Comparison of ENCODE assay signal across 1 cellular context in the genomic region with DNA sequence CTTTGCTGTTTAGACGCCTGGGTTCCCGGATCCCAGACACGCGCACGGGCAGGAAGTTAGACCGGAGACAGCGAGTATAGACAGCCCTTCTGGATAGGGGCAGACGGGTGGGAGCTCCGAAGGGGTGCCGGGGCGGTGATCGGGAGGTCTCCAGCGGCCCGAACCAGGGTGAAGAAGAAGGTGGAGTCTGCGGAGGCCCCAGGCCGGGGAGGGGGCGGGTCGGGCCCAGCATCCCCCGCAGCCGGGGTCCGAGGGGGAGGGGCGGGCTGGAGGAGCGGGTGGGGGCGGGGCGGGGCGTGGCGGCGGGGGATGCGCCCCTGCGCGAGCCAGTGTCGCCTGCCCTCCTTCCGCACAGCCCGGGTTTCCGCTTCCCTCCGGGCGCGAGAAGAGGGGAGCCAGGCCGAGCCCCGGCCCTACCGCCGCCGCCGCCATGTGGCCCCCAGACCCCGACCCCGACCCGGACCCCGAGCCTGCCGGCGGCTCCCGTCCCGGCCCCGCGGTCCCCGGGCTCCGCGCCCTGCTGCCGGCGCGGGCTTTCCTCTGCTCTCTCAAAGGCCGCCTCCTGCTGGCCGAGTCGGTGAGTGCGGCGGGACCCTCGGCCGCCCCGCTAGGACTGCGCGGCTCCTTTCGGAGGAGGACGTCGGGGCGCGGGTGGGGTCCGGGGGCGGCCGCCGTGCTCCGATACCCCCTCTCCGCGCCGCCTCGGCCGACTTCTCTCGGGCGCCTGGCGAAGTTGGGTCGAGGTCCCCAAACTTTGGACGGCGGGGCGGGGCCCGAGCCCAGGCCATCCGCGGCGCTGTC.
A peak's percentile ranks its signal among the peaks of the same experiment; 100 is the strongest.
TF ChIP-seq lines count a peak whose summit lies in the region.

A gene with protein sequence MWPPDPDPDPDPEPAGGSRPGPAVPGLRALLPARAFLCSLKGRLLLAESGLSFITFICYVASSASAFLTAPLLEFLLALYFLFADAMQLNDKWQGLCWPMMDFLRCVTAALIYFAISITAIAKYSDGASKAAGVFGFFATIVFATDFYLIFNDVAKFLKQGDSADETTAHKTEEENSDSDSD (plus strand): TSS at position 329 of the 801 bp plus-strand sequence. CDS start 102 bp downstream, at position 431.

TF ChIP-seq in HepG2, 621 proteins besides CTCF, POLR2A, EP300 and RAD21 (continued from another document and continues in another):
- no peak for TF ChIP-seq HMGXB3 (CRISPR knock-in tag; IDR thresholded peaks at IDR 0.05; ENCODE audit: borderline replicate concordance)
- TF ChIP-seq ZBTB46 (CRISPR knock-in tag; IDR thresholded peaks at IDR 0.05; ENCODE audit: borderline replicate concordance): peak; percentile 32; the same call in 1 of the 2 replicates
- TF ChIP-seq HMGXB4 (CRISPR knock-in tag; IDR thresholded peaks at IDR 0.05; ENCODE audit: borderline replicate concordance in 1 of 2, low read depth in 1 of 2): peak; percentile 94 to 97; a peak in 3 of 4 replicates
- no peak for TF ChIP-seq ZNF235 (CRISPR knock-in tag; IDR thresholded peaks at IDR 0.05; ENCODE audit: borderline replicate concordance)
- peak; percentile 12 for TF ChIP-seq SP4 (CRISPR knock-in tag; IDR thresholded peaks at IDR 0.05)
- TF ChIP-seq, protein P1, sequence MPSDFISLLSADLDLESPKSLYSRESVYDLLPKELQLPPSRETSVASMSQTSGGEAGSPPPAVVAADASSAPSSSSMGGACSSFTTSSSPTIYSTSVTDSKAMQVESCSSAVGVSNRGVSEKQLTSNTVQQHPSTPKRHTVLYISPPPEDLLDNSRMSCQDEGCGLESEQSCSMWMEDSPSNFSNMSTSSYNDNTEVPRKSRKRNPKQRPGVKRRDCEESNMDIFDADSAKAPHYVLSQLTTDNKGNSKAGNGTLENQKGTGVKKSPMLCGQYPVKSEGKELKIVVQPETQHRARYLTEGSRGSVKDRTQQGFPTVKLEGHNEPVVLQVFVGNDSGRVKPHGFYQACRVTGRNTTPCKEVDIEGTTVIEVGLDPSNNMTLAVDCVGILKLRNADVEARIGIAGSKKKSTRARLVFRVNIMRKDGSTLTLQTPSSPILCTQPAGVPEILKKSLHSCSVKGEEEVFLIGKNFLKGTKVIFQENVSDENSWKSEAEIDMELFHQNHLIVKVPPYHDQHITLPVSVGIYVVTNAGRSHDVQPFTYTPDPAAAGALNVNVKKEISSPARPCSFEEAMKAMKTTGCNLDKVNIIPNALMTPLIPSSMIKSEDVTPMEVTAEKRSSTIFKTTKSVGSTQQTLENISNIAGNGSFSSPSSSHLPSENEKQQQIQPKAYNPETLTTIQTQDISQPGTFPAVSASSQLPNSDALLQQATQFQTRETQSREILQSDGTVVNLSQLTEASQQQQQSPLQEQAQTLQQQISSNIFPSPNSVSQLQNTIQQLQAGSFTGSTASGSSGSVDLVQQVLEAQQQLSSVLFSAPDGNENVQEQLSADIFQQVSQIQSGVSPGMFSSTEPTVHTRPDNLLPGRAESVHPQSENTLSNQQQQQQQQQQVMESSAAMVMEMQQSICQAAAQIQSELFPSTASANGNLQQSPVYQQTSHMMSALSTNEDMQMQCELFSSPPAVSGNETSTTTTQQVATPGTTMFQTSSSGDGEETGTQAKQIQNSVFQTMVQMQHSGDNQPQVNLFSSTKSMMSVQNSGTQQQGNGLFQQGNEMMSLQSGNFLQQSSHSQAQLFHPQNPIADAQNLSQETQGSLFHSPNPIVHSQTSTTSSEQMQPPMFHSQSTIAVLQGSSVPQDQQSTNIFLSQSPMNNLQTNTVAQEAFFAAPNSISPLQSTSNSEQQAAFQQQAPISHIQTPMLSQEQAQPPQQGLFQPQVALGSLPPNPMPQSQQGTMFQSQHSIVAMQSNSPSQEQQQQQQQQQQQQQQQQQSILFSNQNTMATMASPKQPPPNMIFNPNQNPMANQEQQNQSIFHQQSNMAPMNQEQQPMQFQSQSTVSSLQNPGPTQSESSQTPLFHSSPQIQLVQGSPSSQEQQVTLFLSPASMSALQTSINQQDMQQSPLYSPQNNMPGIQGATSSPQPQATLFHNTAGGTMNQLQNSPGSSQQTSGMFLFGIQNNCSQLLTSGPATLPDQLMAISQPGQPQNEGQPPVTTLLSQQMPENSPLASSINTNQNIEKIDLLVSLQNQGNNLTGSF (CRISPR knock-in tag; IDR thresholded peaks at IDR 0.05): no peak
- TF ChIP-seq ZNF121 (CRISPR knock-in tag; IDR thresholded peaks at IDR 0.05): 0 out of 2 replicates have a peak, but pooled peaks have one; percentile 26
- TF ChIP-seq E2F2 (CRISPR knock-in tag; IDR thresholded peaks at IDR 0.05; ENCODE audit: borderline replicate concordance): no peak
- TF ChIP-seq ZNF569 (CRISPR knock-in tag; IDR thresholded peaks at IDR 0.05; ENCODE audit: borderline replicate concordance): no peak
- TF ChIP-seq ZC3H4 (CRISPR knock-in tag; IDR thresholded peaks at IDR 0.05; ENCODE audit: borderline replicate concordance): no peak
- no peak for TF ChIP-seq CCAR2 (optimal IDR thresholded peaks at IDR 0.05; ENCODE audit: low read depth, low read length)
- 0 out of 2 replicates have a peak, but pooled peaks have one; percentile 41 for TF ChIP-seq ZNF205 (CRISPR knock-in tag; IDR thresholded peaks at IDR 0.05)
- no peak for TF ChIP-seq HMGA1 (CRISPR knock-in tag; conservative IDR thresholded peaks at IDR 0.05)
- TF ChIP-seq ZNF263 (CRISPR knock-in tag; IDR thresholded peaks at IDR 0.05): no peak; the same call in 1 of the 2 replicates
- TF ChIP-seq ZMYM3 (CRISPR knock-in tag; IDR thresholded peaks at IDR 0.05): no peak
- TF ChIP-seq NFKBIZ (CRISPR knock-in tag; IDR thresholded peaks at IDR 0.05): no peak
- TF ChIP-seq ZNF251 (CRISPR knock-in tag; IDR thresholded peaks at IDR 0.05): no peak
- no peak for TF ChIP-seq KLF12 (CRISPR knock-in tag; IDR thresholded peaks at IDR 0.05; ENCODE audit: borderline replicate concordance)
- no peak for TF ChIP-seq FUBP1 (CRISPR knock-in tag; IDR thresholded peaks at IDR 0.05; ENCODE audit: borderline replicate concordance)
- 0 out of 2 replicates have a peak, but pooled peaks have one; percentile 9 for TF ChIP-seq ZNF772 (CRISPR knock-in tag; IDR thresholded peaks at IDR 0.05)
- peak; percentile 83 for TF ChIP-seq ZBTB7B (CRISPR knock-in tag; IDR thresholded peaks at IDR 0.05)
- TF ChIP-seq ZNF574 (CRISPR knock-in tag; IDR thresholded peaks at IDR 0.05): 0 out of 2 replicates have a peak, but pooled peaks have one; percentile 49
- TF ChIP-seq ISL2 (CRISPR knock-in tag; IDR thresholded peaks at IDR 0.05): peak; percentile 29; the same call in 1 of the 2 replicates
- no peak for TF ChIP-seq TARDBP (CRISPR knock-in tag; IDR thresholded peaks at IDR 0.05)
